23 cellular contexts compared by ENCODE assay signal in genomic region chr16:70805380-70805779, GRCh38. TPM values are rescaled to one million over a fixed set of nuclear protein-coding genes. Genes with fewer than 3 reads are reported as not detected.
DNase-seq lines count a peak whose midpoint lies in the region; ATAC-seq lines count a peak whose summit lies in the region.
"Had no signal": no experiment of that assay in that cellular context is flagged by ENCODE, and none has a peak within 500 bp of the region (broad histone marks: within the 10 kb centered on the region; RNA-seq: fewer than 3 reads in every experiment).

No MANE protein-coding gene starts in this region.

- H3K36me3 ChIP-seq in naive thymus-derived CD4-positive, alpha-beta T cell (ENCODE audit: control insufficient read depth in 2 of 3, insufficient read depth in 3 of 3, low read length in 3 of 3) = no peaks in the 10 kb centered on the region
- H3K36me3 ChIP-seq: right atrium auricular region, suprapubic skin, vagina had no signal

- CTCF ChIA-PET in naive thymus-derived CD4-positive, alpha-beta T cell (lab: Charles Lee) = no interaction called here

- no peak overlapping the region for H3K27ac ChIP-seq in naive thymus-derived CD4-positive, alpha-beta T cell (ENCODE audit: low read depth, low read length)
- H3K27ac ChIP-seq: right atrium auricular region, suprapubic skin, vagina, VCaP had no signal

- peaks cover 3% of the 10 kb centered on the region in 2 donors for H3K4me1 ChIP-seq in naive thymus-derived CD4-positive, alpha-beta T cell (ENCODE audit: control insufficient read depth in 2 of 2, insufficient read depth in 2 of 2, low read length in 2 of 2)

- no peaks in the 10 kb centered on the region for H3K9me3 ChIP-seq in naive thymus-derived CD4-positive, alpha-beta T cell (ENCODE audit: control insufficient read depth in 2 of 3, low read length in 3 of 3)
- H3K9me3 ChIP-seq: right atrium auricular region, vagina had no signal

- POLR2A ChIA-PET in naive thymus-derived CD4-positive, alpha-beta T cell (lab: Charles Lee) = no interaction called here

- no peak for DNase-seq in activated T-cell treated with anti-CD3 and anti-CD28 coated beads, Interleukin-2, amount 50 U/mL, for 24 hours
- DNase-seq in activated T-cell treated with anti-CD3 and anti-CD28 coated beads, Interleukin-2, amount 50 U/mL, for 1 hour = no peak
- DNase-seq in NAMALWA (ENCODE audit: low spot score) = peak; percentile 37
- DNase-seq in stimulated activated effector memory CD8-positive, alpha-beta T cell treated with anti-CD3 and anti-CD28 coated beads, Interleukin-12 subunit alpha, Interleukin-12 subunit beta, amount 100 ng/mL, for 72 hours (ENCODE audit: low spot score in 2 of 2) = peak in 1 of 2 donors; percentile 45
- no peak for DNase-seq in naive thymus-derived CD4-positive, alpha-beta T cell
- no peak for DNase-seq in foreskin melanocyte
- DNase-seq: activated CD4-positive, alpha-beta T cell treated with anti-CD3 and anti-CD28 coated beads, Interleukin-2, amount 50 U/mL, for 48 hours; activated T-cell treated with anti-CD3 and anti-CD28 coated beads, Interleukin-2, amount 50 U/mL, for 72 hours; GDM1; hippocampal formation; NCI-H1694 treated with DMSO at 0.1 percent for 48 hours; NCI-H345; PC-9 had no signal

- no peak overlapping the region for H3K4me3 ChIP-seq in naive thymus-derived CD4-positive, alpha-beta T cell (ENCODE audit: low read length)
- H3K4me3 ChIP-seq: lung, right atrium auricular region, suprapubic skin, vagina had no signal

- H3K27ac Mint-ChIP-seq in activated T-cell treated with anti-CD3 and anti-CD28 coated beads, Interleukin-2, amount 50 U/mL, for 24 hours = peak overlapping the region; percentile 44
- H3K27ac Mint-ChIP-seq in dendritic cell treated with granulocyte-macrophage colony-stimulating factor and Interleukin-4, amounts not matched to agents 40 ng/mL and 50 ng/mL, for 4 days = peak overlapping the region; percentile 31
- H3K27ac Mint-ChIP-seq in stimulated activated effector memory CD8-positive, alpha-beta T cell treated with anti-CD3 and anti-CD28 coated beads, Interleukin-12 subunit alpha, Interleukin-12 subunit beta, amount 100 ng/mL, for 72 hours = peak overlapping the region; percentile 71
- no peak overlapping the region for H3K27ac Mint-ChIP-seq in naive thymus-derived CD4-positive, alpha-beta T cell
- H3K27ac Mint-ChIP-seq: activated naive CD8-positive, alpha-beta T cell; T-helper 1 cell treated with Interleukin-12 subunit alpha and Interleukin-12 subunit beta and Interleukin-4 antibody, amounts not matched to agents 30 μg/mL and 1 μg/mL, for 36 hours had no signal

- ATAC-seq in stimulated activated effector memory CD8-positive, alpha-beta T cell treated with anti-CD3 and anti-CD28 coated beads, Interleukin-12 subunit alpha, Interleukin-12 subunit beta, amount 100 ng/mL, for 72 hours = peak; percentile 47
- ATAC-seq in naive thymus-derived CD4-positive, alpha-beta T cell = no peak
- no peak for ATAC-seq in GM18517 (IDR thresholded peaks at IDR 0.05; ENCODE audit: unreplicated experiment)

- H3K4me1 Mint-ChIP-seq in activated T-cell treated with anti-CD3 and anti-CD28 coated beads, Interleukin-2, amount 50 U/mL, for 24 hours (ENCODE audit: low read depth) = peaks cover 30% of the 10 kb centered on the region
- H3K4me1 Mint-ChIP-seq in dendritic cell treated with granulocyte-macrophage colony-stimulating factor and Interleukin-4, amounts not matched to agents 40 ng/mL and 50 ng/mL, for 4 days (ENCODE audit: low read depth) = peaks cover 20% of the 10 kb centered on the region
- H3K4me1 Mint-ChIP-seq in stimulated activated effector memory CD8-positive, alpha-beta T cell treated with anti-CD3 and anti-CD28 coated beads, Interleukin-12 subunit alpha, Interleukin-12 subunit beta, amount 100 ng/mL, for 72 hours = peaks cover 20% of the 10 kb centered on the region
- peaks cover 2 to 16% (median 15%) of the 10 kb centered on the region in 7 donors for H3K4me1 Mint-ChIP-seq in naive thymus-derived CD4-positive, alpha-beta T cell

- no peak overlapping the region for H3K4me3 Mint-ChIP-seq in activated T-cell treated with anti-CD3 and anti-CD28 coated beads, Interleukin-2, amount 50 U/mL, for 24 hours
- H3K4me3 Mint-ChIP-seq in dendritic cell treated with granulocyte-macrophage colony-stimulating factor and Interleukin-4, amounts not matched to agents 40 ng/mL and 50 ng/mL, for 4 days = no peak overlapping the region
- peak overlapping the region; percentile 18 for H3K4me3 Mint-ChIP-seq in stimulated activated effector memory CD8-positive, alpha-beta T cell treated with anti-CD3 and anti-CD28 coated beads, Interleukin-12 subunit alpha, Interleukin-12 subunit beta, amount 100 ng/mL, for 72 hours
- H3K4me3 Mint-ChIP-seq in naive thymus-derived CD4-positive, alpha-beta T cell = no peak overlapping the region
- H3K4me3 Mint-ChIP-seq: activated naive CD8-positive, alpha-beta T cell; T-helper 1 cell treated with Interleukin-12 subunit alpha and Interleukin-12 subunit beta and Interleukin-4 antibody, amounts not matched to agents 30 μg/mL and 1 μg/mL, for 36 hours had no signal

- peaks cover 0 to 4% of the 10 kb centered on the region in 2 donors for H3K27me3 ChIP-seq in naive thymus-derived CD4-positive, alpha-beta T cell (ENCODE audit: control insufficient read depth in 2 of 2, insufficient read depth in 2 of 2, low read length in 2 of 2)
- H3K27me3 ChIP-seq: right atrium auricular region, vagina had no signal

- H3K9me3 Mint-ChIP-seq in activated T-cell treated with anti-CD3 and anti-CD28 coated beads, Interleukin-2, amount 50 U/mL, for 24 hours = no peaks in the 10 kb centered on the region
- H3K9me3 Mint-ChIP-seq in dendritic cell treated with granulocyte-macrophage colony-stimulating factor and Interleukin-4, amounts not matched to agents 40 ng/mL and 50 ng/mL, for 4 days = peaks cover 10% of the 10 kb centered on the region
- no peaks in the 10 kb centered on the region for H3K9me3 Mint-ChIP-seq in stimulated activated effector memory CD8-positive, alpha-beta T cell treated with anti-CD3 and anti-CD28 coated beads, Interleukin-12 subunit alpha, Interleukin-12 subunit beta, amount 100 ng/mL, for 72 hours
- peaks cover 0 to 5% (median 1%) of the 10 kb centered on the region in 11 donors for H3K9me3 Mint-ChIP-seq in naive thymus-derived CD4-positive, alpha-beta T cell
- H3K9me3 Mint-ChIP-seq: activated T-cell treated with anti-CD3 and anti-CD28 coated beads, Interleukin-2, amount 50 U/mL, for 72 hours had no signal

- peaks cover 5% of the 10 kb centered on the region for H3K36me3 Mint-ChIP-seq in activated T-cell treated with anti-CD3 and anti-CD28 coated beads, Interleukin-2, amount 50 U/mL, for 24 hours (ENCODE audit: low read depth)
- peaks cover 7% of the 10 kb centered on the region for H3K36me3 Mint-ChIP-seq in dendritic cell treated with granulocyte-macrophage colony-stimulating factor and Interleukin-4, amounts not matched to agents 40 ng/mL and 50 ng/mL, for 4 days (ENCODE audit: low read depth)
- peaks cover 11% of the 10 kb centered on the region for H3K36me3 Mint-ChIP-seq in stimulated activated effector memory CD8-positive, alpha-beta T cell treated with anti-CD3 and anti-CD28 coated beads, Interleukin-12 subunit alpha, Interleukin-12 subunit beta, amount 100 ng/mL, for 72 hours
- H3K36me3 Mint-ChIP-seq in naive thymus-derived CD4-positive, alpha-beta T cell = peaks cover 0 to 7% (median 0%) of the 10 kb centered on the region in 5 donors
- H3K36me3 Mint-ChIP-seq: CD14-positive monocyte had no signal

- intact Hi-C loops in dendritic cell treated with granulocyte-macrophage colony-stimulating factor and Interleukin-4, amounts not matched to agents 40 ng/mL and 50 ng/mL, for 4 days (cut with micrococcal nuclease) = no loop called here
- intact Hi-C loops in naive thymus-derived CD4-positive, alpha-beta T cell (cut with micrococcal nuclease) = loop anchor here in 1 of 2 donors (10.0 kb wide), 2 partner anchors 759 to 1859 kb away; no protein-coding TSS in a partner anchor

- H3K27me3 Mint-ChIP-seq in activated T-cell treated with anti-CD3 and anti-CD28 coated beads, Interleukin-2, amount 50 U/mL, for 24 hours = peaks cover 18% of the 10 kb centered on the region
- peaks cover 10% of the 10 kb centered on the region for H3K27me3 Mint-ChIP-seq in dendritic cell treated with granulocyte-macrophage colony-stimulating factor and Interleukin-4, amounts not matched to agents 40 ng/mL and 50 ng/mL, for 4 days
- peaks cover 5 to 29% (median 16%) of the 10 kb centered on the region in 5 donors for H3K27me3 Mint-ChIP-seq in naive thymus-derived CD4-positive, alpha-beta T cell

RNA-seq across cellular contexts. Expression of gene VAC14, which starts 4.4 kb away (rescaled TPM):
- total RNA-seq in naive thymus-derived CD4-positive, alpha-beta T cell = 10 to 100 TPM; 36.7 to 47.1 (median 45.9) TPM
- polyA plus RNA-seq in naive thymus-derived CD4-positive, alpha-beta T cell = 10 to 100 TPM; 29.2 to 61.2 TPM

Comparison
In these comparisons a context has a peak if more than half of its experiments do, and no peak if none do; other contexts are left out.
1. H3K27ac Mint-ChIP-seq: peak in activated T-cell treated with anti-CD3 and anti-CD28 coated beads, Interleukin-2, amount 50 U/mL, for 24 hours (single experiment), dendritic cell treated with granulocyte-macrophage colony-stimulating factor and Interleukin-4, amounts not matched to agents 40 ng/mL and 50 ng/mL, for 4 days (single experiment) and stimulated activated effector memory CD8-positive, alpha-beta T cell treated with anti-CD3 and anti-CD28 coated beads, Interleukin-12 subunit alpha, Interleukin-12 subunit beta, amount 100 ng/mL, for 72 hours (single experiment); none in naive thymus-derived CD4-positive, alpha-beta T cell (0 of 9).